Comparison of ENCODE assay signal across 33 cellular contexts in genomic region chr4:109049926-109050325, GRCh38.
"Had no signal": no experiment of that assay in that cellular context is flagged by ENCODE, and none has a peak within 500 bp of the region (broad histone marks: within the 10 kb centered on the region; RNA-seq: fewer than 3 reads in every experiment).

No MANE protein-coding gene starts in this region.

- H3K9me3 Mint-ChIP-seq: activated B cell treated with CpG ODN at 0.5 μM for 24 hours; activated CD4-positive, alpha-beta memory T cell treated with anti-CD3 and anti-CD28 coated beads for 36 hours; activated CD8-positive, alpha-beta T cell treated with anti-CD3 and anti-CD28 coated beads for 36 hours; activated naive CD4-positive, alpha-beta T cell treated with anti-CD3 and anti-CD28 coated beads for 36 hours; activated naive CD4-positive, alpha-beta T cell treated with anti-CD3 and anti-CD28 coated beads, Interleukin-2, amount 50 U/mL, for 72 hours; activated naive CD8-positive, alpha-beta T cell treated with anti-CD3 and anti-CD28 coated beads for 36 hours; activated T-cell treated with anti-CD3 and anti-CD28 coated beads, Interleukin-2, amount 50 U/mL, for 4 hours; activated T-cell treated with anti-CD3 and anti-CD28 coated beads, Interleukin-2, amount 50 U/mL, for 72 hours; activated T-helper 1 cell treated with anti-CD3 and anti-CD28 coated beads, Interleukin-12 subunit alpha, Interleukin-12 subunit beta, Interleukin-2, Interleukin-4 antibody, amounts not matched to agents 30 ng/mL and 10 ng/mL and 1 ng/mL, durations not matched to agents 14 hours and 24 hours and 36 hours; activated T-helper 17 cell treated with anti-CD3 and anti-CD28 coated beads, Interleukin-2, amount 50 U/mL, for 72 hours; T-helper 1 cell treated with Interleukin-12 subunit alpha and Interleukin-12 subunit beta and Interleukin-4 antibody, amounts not matched to agents 30 μg/mL and 1 μg/mL, for 36 hours; T-helper 2 cell treated with Interferon-gamma antibody and Interleukin-4, amounts not matched to agents 5 μg/mL and 100 μg/mL, for 36 hours had no signal

- H3K27ac Mint-ChIP-seq: activated B cell treated with CpG ODN at 0.5 μM for 24 hours; activated CD4-positive, alpha-beta memory T cell treated with anti-CD3 and anti-CD28 coated beads for 36 hours; activated CD8-positive, alpha-beta T cell treated with anti-CD3 and anti-CD28 coated beads for 36 hours; activated naive CD4-positive, alpha-beta T cell treated with anti-CD3 and anti-CD28 coated beads for 36 hours; activated naive CD4-positive, alpha-beta T cell treated with anti-CD3 and anti-CD28 coated beads, Interleukin-2, amount 50 U/mL, for 72 hours; activated naive CD8-positive, alpha-beta T cell treated with anti-CD3 and anti-CD28 coated beads for 36 hours; activated T-cell treated with anti-CD3 and anti-CD28 coated beads, Interleukin-2, amount 50 U/mL, for 72 hours; activated T-helper 1 cell treated with anti-CD3 and anti-CD28 coated beads, Interleukin-12 subunit alpha, Interleukin-12 subunit beta, Interleukin-2, Interleukin-4 antibody, amounts not matched to agents 30 ng/mL and 10 ng/mL and 1 ng/mL, durations not matched to agents 14 hours and 24 hours and 36 hours; activated T-helper 17 cell treated with anti-CD3 and anti-CD28 coated beads, Interleukin-2, amount 50 U/mL, for 72 hours; T-helper 1 cell treated with Interleukin-12 subunit alpha and Interleukin-12 subunit beta and Interleukin-4 antibody, amounts not matched to agents 30 μg/mL and 1 μg/mL, for 36 hours; T-helper 2 cell treated with Interferon-gamma antibody and Interleukin-4, amounts not matched to agents 5 μg/mL and 100 μg/mL, for 36 hours had no signal

- DNase-seq: activated B cell treated with CpG ODN at 0.5 μM for 24 hours; activated CD4-positive, alpha-beta memory T cell treated with anti-CD3 and anti-CD28 coated beads for 36 hours; activated CD4-positive, alpha-beta T cell treated with anti-CD3 and anti-CD28 coated beads for 4 hours; activated CD4-positive, alpha-beta T cell treated with anti-CD3 and anti-CD28 coated beads, Interleukin-2, amount 50 U/mL, for 1 hour; activated CD4-positive, alpha-beta T cell treated with anti-CD3 and anti-CD28 coated beads, Interleukin-2, amount 50 U/mL, for 4 hours; activated CD4-positive, CD25-positive, alpha-beta regulatory T cell treated with anti-CD3 and anti-CD28 coated beads, Interleukin-2, amount 50 U/mL, for 72 hours; activated CD8-positive, alpha-beta memory T cell treated with anti-CD3 and anti-CD28 coated beads, Interleukin-2, amount 50 U/mL, for 4 hours; activated CD8-positive, alpha-beta T cell treated with anti-CD3 and anti-CD28 coated beads for 36 hours; activated effector memory CD4-positive, alpha-beta T cell treated with anti-CD3 and anti-CD28 coated beads, Interleukin-2, amount 50 U/mL, for 16 hours; activated gamma-delta T cell treated with Interleukin-2 at 50 U/mL for 16 hours; activated naive CD4-positive, alpha-beta T cell; activated naive CD4-positive, alpha-beta T cell treated with anti-CD3 and anti-CD28 coated beads for 36 hours; activated naive CD4-positive, alpha-beta T cell treated with anti-CD3 and anti-CD28 coated beads, Interleukin-2, amount 50 U/mL, for 16 hours; activated naive CD8-positive, alpha-beta T cell treated with anti-CD3 and anti-CD28 coated beads for 36 hours; activated T-cell treated with anti-CD3 and anti-CD28 coated beads for 4 hours; activated T-cell treated with anti-CD3 and anti-CD28 coated beads, Interleukin-2, amount 50 U/mL, for 1 hour; activated T-cell treated with anti-CD3 and anti-CD28 coated beads, Interleukin-2, amount 50 U/mL, for 4 hours; activated T-cell treated with anti-CD3 and anti-CD28 coated beads, Interleukin-2, amount 50 U/mL, for 72 hours; adrenal gland; amniotic stem cell; aorta; body of pancreas; brain microvascular endothelial cell; central memory CD4-positive, alpha-beta T cell; T-helper 1 cell; T-helper 2 cell; T-helper 9 cell had no signal

- H3K4me3 Mint-ChIP-seq: activated B cell treated with CpG ODN at 0.5 μM for 24 hours; activated CD4-positive, alpha-beta memory T cell treated with anti-CD3 and anti-CD28 coated beads for 36 hours; activated CD8-positive, alpha-beta T cell treated with anti-CD3 and anti-CD28 coated beads for 36 hours; activated naive CD4-positive, alpha-beta T cell treated with anti-CD3 and anti-CD28 coated beads for 36 hours; activated naive CD8-positive, alpha-beta T cell treated with anti-CD3 and anti-CD28 coated beads for 36 hours; activated T-cell treated with anti-CD3 and anti-CD28 coated beads, Interleukin-2, amount 50 U/mL, for 4 hours; activated T-cell treated with anti-CD3 and anti-CD28 coated beads, Interleukin-2, amount 50 U/mL, for 72 hours; activated T-helper 1 cell treated with anti-CD3 and anti-CD28 coated beads, Interleukin-12 subunit alpha, Interleukin-12 subunit beta, Interleukin-2, Interleukin-4 antibody, amounts not matched to agents 30 ng/mL and 10 ng/mL and 1 ng/mL, durations not matched to agents 14 hours and 24 hours and 36 hours; activated T-helper 17 cell treated with anti-CD3 and anti-CD28 coated beads, Interleukin-2, amount 50 U/mL, for 72 hours; T-helper 1 cell treated with Interleukin-12 subunit alpha and Interleukin-12 subunit beta and Interleukin-4 antibody, amounts not matched to agents 30 μg/mL and 1 μg/mL, for 36 hours; T-helper 2 cell treated with Interferon-gamma antibody and Interleukin-4, amounts not matched to agents 5 μg/mL and 100 μg/mL, for 36 hours had no signal

- H3K27me3 Mint-ChIP-seq: activated B cell treated with CpG ODN at 0.5 μM for 24 hours; activated CD4-positive, alpha-beta memory T cell treated with anti-CD3 and anti-CD28 coated beads for 36 hours had no signal

- ATAC-seq: activated CD8-positive, alpha-beta T cell treated with anti-CD3 and anti-CD28 coated beads for 36 hours; activated naive CD4-positive, alpha-beta T cell treated with anti-CD3 and anti-CD28 coated beads, Interleukin-2, amount 50 U/mL, for 72 hours; activated T-cell treated with anti-CD3 and anti-CD28 coated beads, Interleukin-2, amount 50 U/mL, for 4 hours; activated T-cell treated with anti-CD3 and anti-CD28 coated beads, Interleukin-2, amount 50 U/mL, for 72 hours; activated T-helper 17 cell treated with anti-CD3 and anti-CD28 coated beads, Interleukin-2, amount 50 U/mL, for 72 hours; body of pancreas had no signal

- H3K4me1 Mint-ChIP-seq: activated B cell treated with CpG ODN at 0.5 μM for 24 hours had no signal

- H3K36me3 Mint-ChIP-seq: activated CD4-positive, alpha-beta memory T cell treated with anti-CD3 and anti-CD28 coated beads for 36 hours; activated naive CD4-positive, alpha-beta T cell treated with anti-CD3 and anti-CD28 coated beads, Interleukin-2, amount 50 U/mL, for 72 hours; activated naive CD8-positive, alpha-beta T cell treated with anti-CD3 and anti-CD28 coated beads for 36 hours had no signal

- FAIRE-seq: TTC549 had no signal
